25 cellular contexts compared by ENCODE assay signal in the genomic region with DNA sequence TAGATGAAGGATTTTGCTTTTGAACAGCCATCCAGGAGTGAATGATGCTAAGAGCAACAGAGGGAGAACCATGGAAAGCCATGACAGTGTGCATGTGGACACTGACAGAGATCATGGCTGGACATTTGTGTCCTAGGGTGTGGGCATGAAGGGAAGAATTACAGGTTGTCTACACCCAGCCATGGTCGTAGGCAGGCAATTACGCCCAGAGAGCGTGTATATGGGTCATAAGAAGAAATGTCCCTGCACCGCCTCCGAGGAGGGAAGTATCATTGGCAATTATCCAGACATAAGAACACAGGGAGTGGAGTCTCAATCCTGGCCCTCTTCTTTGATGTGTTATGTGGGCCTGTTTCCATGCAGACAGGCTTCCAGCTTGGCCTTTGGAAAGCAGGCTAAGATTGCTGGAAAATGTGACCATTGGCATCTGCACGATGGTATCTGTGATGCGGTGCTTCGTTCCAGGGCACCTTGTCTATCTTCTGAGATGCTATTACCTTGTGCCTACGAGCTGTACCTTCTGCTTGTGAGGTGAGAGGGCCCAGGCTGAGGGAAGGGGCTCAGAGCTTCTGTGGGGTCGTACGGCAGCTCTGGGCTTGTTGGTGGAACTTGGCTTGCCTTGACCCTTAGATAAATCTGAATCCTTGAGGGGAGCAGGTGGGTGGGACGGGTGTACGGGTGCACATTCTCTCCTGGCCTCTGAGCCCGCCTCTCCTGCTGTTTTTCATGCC. TPM values are rescaled to one million over a fixed set of nuclear protein-coding genes. Genes with fewer than 3 reads are reported as not detected.
DNase-seq lines count a peak whose midpoint lies in the region; ATAC-seq, FAIRE-seq and TF ChIP-seq lines count a peak whose summit lies in the region.
"Had no signal": no experiment of that assay in that cellular context is flagged by ENCODE, and none has a peak within 500 bp of the region (broad histone marks: within the 10 kb centered on the region; RNA-seq: fewer than 3 reads in every experiment).

No MANE protein-coding gene starts in this region.

- H4K5ac ChIP-seq in IMR-90 (ENCODE audit: low read depth, low read length) (no peak overlapping the region), H1 (ENCODE audit: insufficient read length, low read depth, low read length) (no peak overlapping the region)

- no peak overlapping the region for H3K4me3 ChIP-seq in BLaER1
- H3K4me3 ChIP-seq in IMR-90 (ENCODE audit: insufficient read depth, low read depth, low read length) = no peak overlapping the region
- no peak overlapping the region for H3K4me3 ChIP-seq in H1 (ENCODE audit: extremely low read depth in 1 of 4, insufficient read depth in 2 of 4, low read depth in 3 of 4, low read length in 4 of 4)
- H3K4me3 ChIP-seq: GM12878, SJSA1 had no signal

- no peaks in the 10 kb centered on the region for H3K9me3 Mint-ChIP-seq in neural crest cell
- H3K9me3 Mint-ChIP-seq in activated CD4-positive, alpha-beta memory T cell treated with anti-CD3 and anti-CD28 coated beads for 36 hours = no peaks in the 10 kb centered on the region
- H3K9me3 Mint-ChIP-seq: CD4-positive, alpha-beta memory T cell had no signal

- H2BK15ac ChIP-seq in IMR-90 (ENCODE audit: low read depth, low read length) (no peak overlapping the region), H1 (ENCODE audit: low read length) (no peak overlapping the region)

- no peak overlapping the region for H3K4me2 ChIP-seq in BLaER1
- no peak overlapping the region for H3K4me2 ChIP-seq in IMR-90 (ENCODE audit: low read depth, low read length)
- no peak overlapping the region for H3K4me2 ChIP-seq in H1 (ENCODE audit: insufficient read depth in 1 of 2, low read depth in 2 of 2, low read length in 2 of 2)

- H3K56ac ChIP-seq in IMR-90 (ENCODE audit: extremely low read depth, insufficient read depth, low read length) = no peak overlapping the region
- H3K56ac ChIP-seq in H1 (replicated peaks; ENCODE audit: insufficient read length, low read depth, low read length) = no peak overlapping the region

- no peak for FAIRE-seq in H1 (lab: Jason Lieb, UNC)
- FAIRE-seq: A204.1, GM12878, H54 had no signal

- H3K9ac ChIP-seq in BLaER1 (no peak overlapping the region), IMR-90 (ENCODE audit: low read depth, low read length) (no peak overlapping the region), H1 (replicated peaks in 1 of 4; ENCODE audit: extremely low read depth in 1 of 4, low read depth in 3 of 4, low read length in 3 of 4) (no peak overlapping the region)

- H3K36me3 Mint-ChIP-seq in neural crest cell (ENCODE audit: low read depth) = no peaks in the 10 kb centered on the region
- no peaks in the 10 kb centered on the region for H3K36me3 Mint-ChIP-seq in activated CD4-positive, alpha-beta memory T cell treated with anti-CD3 and anti-CD28 coated beads for 36 hours
- H3K36me3 Mint-ChIP-seq: CD4-positive, alpha-beta memory T cell had no signal

- CTCF ChIA-PET in IMR-90 (lab: Yijun Ruan, JAX) (interaction anchor here (1.3 kb wide), 1 partner anchor 20 kb away, joined by 3 read pairs; the partner anchor contains the start of gene RGS9), H1 (lab: Charles Lee; ENCODE audit: partially characterized antibody) (interaction anchor here (1.7 kb wide), 1 partner anchor 20 kb away, joined by 4 read pairs; no protein-coding TSS in a partner anchor)
- CTCF ChIA-PET in activated CD4-positive, alpha-beta memory T cell treated with anti-CD3 and anti-CD28 coated beads for 36 hours (lab: Charles Lee) = interaction anchor here (1.0 to 2.0 kb wide), 2 partner anchors 20 to 24 kb away, joined by 4 to 8 read pairs; partner anchors contain the start of gene RGS9

- peaks cover 1% of the 10 kb centered on the region for H3K27me3 Mint-ChIP-seq in neural crest cell (ENCODE audit: low read depth)
- no peaks in the 10 kb centered on the region for H3K27me3 Mint-ChIP-seq in activated CD4-positive, alpha-beta memory T cell treated with anti-CD3 and anti-CD28 coated beads for 36 hours
- H3K27me3 Mint-ChIP-seq: CD4-positive, alpha-beta memory T cell had no signal

- H2AK9ac ChIP-seq in IMR-90 (replicated peaks; ENCODE audit: low read depth, low read length, poor library complexity) = no peak overlapping the region

- H3K4me3 Mint-ChIP-seq in neural crest cell = no peak overlapping the region
- H3K4me3 Mint-ChIP-seq in activated CD4-positive, alpha-beta memory T cell treated with anti-CD3 and anti-CD28 coated beads for 36 hours = no peak overlapping the region
- H3K4me3 Mint-ChIP-seq: CD4-positive, alpha-beta memory T cell had no signal

- peak overlapping the region; percentile 7; the same call in 1 of the 2 replicates for H3K27ac ChIP-seq in BLaER1
- no peak overlapping the region for H3K27ac ChIP-seq in IMR-90 (ENCODE audit: insufficient read depth, low read length)
- H3K27ac ChIP-seq in H1 (ENCODE audit: low read depth, low read length) = no peak overlapping the region
- H3K27ac ChIP-seq: SJSA1 had no signal

- intact Hi-C loops in IMR-90 (cut with micrococcal nuclease) = no loop called here
- intact Hi-C loops in activated CD4-positive, alpha-beta memory T cell treated with anti-CD3 and anti-CD28 coated beads for 36 hours (cut with micrococcal nuclease) = no loop called here

- H3K18ac ChIP-seq in IMR-90 (ENCODE audit: low read depth, low read length) (no peak overlapping the region), H1 (ENCODE audit: extremely low read depth, low read length) (no peak overlapping the region)

- H3K36me3 ChIP-seq in BLaER1 = no peaks in the 10 kb centered on the region
- no peaks in the 10 kb centered on the region for H3K36me3 ChIP-seq in IMR-90 (ENCODE audit: control insufficient read depth, insufficient read depth, low read length)
- no peaks in the 10 kb centered on the region for H3K36me3 ChIP-seq in H1 (ENCODE audit: control insufficient read depth in 2 of 4, insufficient read depth in 4 of 4, low read length in 3 of 4)

- DNase-seq in IMR-90 (no peak), H1 (ENCODE audit: low read depth in 1 of 2, low spot score in 2 of 2) (no peak), neural crest cell (ENCODE audit: low read depth, low spot score) (no peak), NCI-H2081 treated with DMSO at 0.1 percent for 48 hours (lab: John Stamatoyannopoulos, UW) (no peak), NCI-H187 (lab: John Stamatoyannopoulos, UW) (no peak)
- DNase-seq in activated CD4-positive, alpha-beta memory T cell treated with anti-CD3 and anti-CD28 coated beads for 36 hours = no peak
- DNase-seq: AML-193; C1 segment of cervical spinal cord; CD4-positive, alpha-beta memory T cell; COR-L47; EL; GDM1; Karpas-422; NCI-H1092; NCI-H1417 treated with DMSO at 0.1 percent for 48 hours; NCI-H187 treated with DMSO at 0.1 percent for 48 hours; NCI-H446; NCI-H774; PC-3 had no signal

- H2AK5ac ChIP-seq in IMR-90 (ENCODE audit: low read depth, low read length) = peak overlapping the region; percentile 78
- no peak overlapping the region for H2AK5ac ChIP-seq in H1 (ENCODE audit: low read depth, low read length)

- peaks cover 19% of the 10 kb centered on the region for H3K4me1 Mint-ChIP-seq in neural crest cell
- H3K4me1 Mint-ChIP-seq in activated CD4-positive, alpha-beta memory T cell treated with anti-CD3 and anti-CD28 coated beads for 36 hours (ENCODE audit: low read depth) = peaks cover 13% of the 10 kb centered on the region

- in situ Hi-C loops in IMR-90 (cut with MboI; ENCODE audit: low sequenced_read_pairs) = no loop called here

- H3K14ac ChIP-seq in IMR-90 (replicated peaks; ENCODE audit: low read depth, low read length) = no peak overlapping the region
- no peak overlapping the region for H3K14ac ChIP-seq in H1 (ENCODE audit: insufficient read length)

- TF ChIP-seq RAD21 in IMR-90 (IDR thresholded peaks at IDR 0.05; ENCODE audit: low read length) (no peak), H1 (IDR thresholded peaks at IDR 0.05 in 1 of 2, conservative IDR thresholded peaks at IDR 0.05 in 1 of 2; ENCODE audit: low read depth in 2 of 2, low read length in 2 of 2) (no peak)

- H3K9me1 ChIP-seq in IMR-90 (ENCODE audit: insufficient read depth, low read length) = peaks cover 5% of the 10 kb centered on the region; the same call in 1 of the 2 replicates

- H3K4ac ChIP-seq in IMR-90 (ENCODE audit: low read depth, low read length) = no peak overlapping the region
- H3K4ac ChIP-seq in H1 (replicated peaks; ENCODE audit: insufficient read length, low read depth, low read length) = no peak overlapping the region

- 90% methylated on average over 2 of the region's 14 CpGs; no CpG with 5 or more reads in 1 of the 2 experiments for WGBS in IMR-90 (ENCODE audit: extremely low coverage in 2 of 2, insufficient read length in 1 of 2), 2 experiments
- WGBS in H1 (ENCODE audit: extremely low coverage in 1 of 2, insufficient coverage in 1 of 2, insufficient read length in 1 of 2, insufficient replicate concordance in 2 of 2, low coverage in 1 of 2, low lambda C conversion rate in 2 of 2, missing lambda C conversion rate in 1 of 2), 2 experiments = 88% methylated on average over 14 of the region's 14 CpGs; no CpG with 5 or more reads in 1 of the 2 experiments

- no peaks in the 10 kb centered on the region for H3K9me3 ChIP-seq in BLaER1
- H3K9me3 ChIP-seq in IMR-90 (ENCODE audit: control insufficient read depth, insufficient read depth, low read length) = no peaks in the 10 kb centered on the region
- H3K9me3 ChIP-seq in H1 (ENCODE audit: insufficient read depth in 2 of 2, low read depth in 1 of 2, low read length in 1 of 2) = no peaks in the 10 kb centered on the region
- H3K9me3 ChIP-seq: SJSA1 had no signal

- H2BK120ac ChIP-seq in IMR-90 (ENCODE audit: low read depth, low read length) (no peak overlapping the region), H1 (replicated peaks; ENCODE audit: low read depth, low read length) (no peak overlapping the region)

- no peaks in the 10 kb centered on the region for H3K23me2 ChIP-seq in H1 (ENCODE audit: low read depth, low read length)

- no peak overlapping the region for H4K8ac ChIP-seq in IMR-90 (ENCODE audit: low read depth in 2 of 2, low read length in 2 of 2)
- H4K8ac ChIP-seq in H1 (ENCODE audit: extremely low read depth, insufficient read depth, low read length) = no peak overlapping the region

- H4K20me1 ChIP-seq in BLaER1 (no peaks in the 10 kb centered on the region), IMR-90 (ENCODE audit: insufficient read depth, low read length) (peaks cover 3% of the 10 kb centered on the region; the same call in 1 of the 2 replicates), H1 (replicated peaks in 1 of 2; ENCODE audit: control insufficient read depth in 1 of 2, insufficient read depth in 2 of 2, low read length in 2 of 2) (no peaks in the 10 kb centered on the region)

- H3K27me3 ChIP-seq in BLaER1 (no peaks in the 10 kb centered on the region), IMR-90 (ENCODE audit: control insufficient read depth, insufficient read depth, low read length) (0 out of 2 replicates have a peak, but pooled peaks cover under 1% of the 10 kb centered on the region), H1 (replicated peaks in 1 of 4; ENCODE audit: control insufficient read depth in 3 of 4, extremely low read depth in 1 of 4, insufficient read depth in 3 of 4, low read length in 3 of 4) (no peaks in the 10 kb centered on the region)
- H3K27me3 ChIP-seq: SJSA1 had no signal

- no peaks in the 10 kb centered on the region for H3K79me2 ChIP-seq in H1 (ENCODE audit: control insufficient read depth in 1 of 2, insufficient read depth in 2 of 2, low read length in 2 of 2)

- no TSS peak for BruUV-seq in IMR-90 (replicated peaks; lab: Mats Ljungman, UMichigan)

- H2BK20ac ChIP-seq in IMR-90 (ENCODE audit: low read depth, low read length) (no peak overlapping the region), H1 (ENCODE audit: low read length) (peak overlapping the region; percentile 55; the same call in 1 of the 2 replicates)

- dilution Hi-C loops in IMR-90 (cut with HindIII; ENCODE audit: low sequenced_read_pairs, unreplicated experiment) = no loop called here

- TF ChIP-seq CTCF in IMR-90 (conservative IDR thresholded peaks at IDR 0.05; ENCODE audit: low read depth, low read length) (no peak), H1 (IDR thresholded peaks at IDR 0.05; ENCODE audit: control extremely low read depth in 1 of 3, insufficient read depth in 1 of 3, low read depth in 1 of 3, low read length in 3 of 3) (no peak), neural crest cell (conservative IDR thresholded peaks at IDR 0.05) (no peak)

- POLR2A ChIA-PET in IMR-90 (lab: Charles Lee; ENCODE audit: unreplicated experiment) (no interaction called here), H1 (lab: Charles Lee; ENCODE audit: partially characterized antibody) (interaction anchor here (0.5 to 2.0 kb wide), 2 partner anchors 27 to 29 kb away, joined by 3 to 6 read pairs; no protein-coding TSS in a partner anchor)
- POLR2A ChIA-PET in activated CD4-positive, alpha-beta memory T cell treated with anti-CD3 and anti-CD28 coated beads for 36 hours (lab: Charles Lee) = no interaction called here

- peak overlapping the region; percentile 14 for H3K27ac Mint-ChIP-seq in neural crest cell (ENCODE audit: unreplicated experiment)
- H3K27ac Mint-ChIP-seq in activated CD4-positive, alpha-beta memory T cell treated with anti-CD3 and anti-CD28 coated beads for 36 hours = no peak overlapping the region

- H3K23ac ChIP-seq in IMR-90 (ENCODE audit: low read depth, low read length) = no peak overlapping the region
- no peak overlapping the region for H3K23ac ChIP-seq in H1 (ENCODE audit: insufficient read length)

- no peak for TF ChIP-seq POLR2A in IMR-90 (IDR thresholded peaks at IDR 0.05; ENCODE audit: low read depth, low read length)
- no peak for TF ChIP-seq POLR2A in H1 (IDR thresholded peaks at IDR 0.05; ENCODE audit: control extremely low read depth in 1 of 2, low read depth in 2 of 2, low read length in 2 of 2)

- H4K91ac ChIP-seq in IMR-90 (ENCODE audit: insufficient read depth, low read depth, low read length) = no peak overlapping the region; the same call in 1 of the 2 replicates
- no peak overlapping the region for H4K91ac ChIP-seq in H1 (replicated peaks; ENCODE audit: insufficient read length, low read length)

- TF ChIP-seq EP300 in H1 (IDR thresholded peaks at IDR 0.05; ENCODE audit: borderline replicate concordance in 1 of 2, low read depth in 2 of 2, low read length in 2 of 2) = no peak

- H2AFZ ChIP-seq in IMR-90 (replicated peaks; ENCODE audit: low read length, poor library complexity) (no peak overlapping the region), H1 (ENCODE audit: low read length) (no peak overlapping the region)

- no peak for ATAC-seq in IMR-90 (ENCODE audit: low read depth)
- ATAC-seq in GM21423 (IDR thresholded peaks at IDR 0.05; ENCODE audit: unreplicated experiment) = no peak
- ATAC-seq: GM12878, PC-3 had no signal

- no peaks in the 10 kb centered on the region; a peak in 1 of 4 replicates for H3K79me1 ChIP-seq in IMR-90 (ENCODE audit: low read depth in 1 of 2, low read length in 2 of 2)
- no peaks in the 10 kb centered on the region for H3K79me1 ChIP-seq in H1 (ENCODE audit: low read depth, low read length)

- peak overlapping the region; percentile 50; the same call in 1 of the 2 replicates for H2BK12ac ChIP-seq in H1 (ENCODE audit: low read depth, low read length)

- H3K4me1 ChIP-seq in BLaER1 (peaks cover 60% of the 10 kb centered on the region), IMR-90 (ENCODE audit: control insufficient read depth, insufficient read depth, low read length) (peaks cover 9% of the 10 kb centered on the region), H1 (replicated peaks in 1 of 4; ENCODE audit: control insufficient read depth in 3 of 4, insufficient read depth in 4 of 4, low read length in 3 of 4) (peaks cover 0 to 6% (median under 1%) of the 10 kb centered on the region in 4 experiments; a peak in 2 of 7 replicates)

- no peak overlapping the region for H2BK5ac ChIP-seq in IMR-90 (ENCODE audit: low read depth, low read length, poor library complexity, severe bottlenecking)
- H2BK5ac ChIP-seq in H1 (ENCODE audit: low read depth, low read length) = no peak overlapping the region; the same call in 1 of the 2 replicates

RNA-seq across cellular contexts. Expression of gene RGS9, which starts 19.8 kb away (rescaled TPM):
- total RNA-seq in IMR-90 (2012; rRNA removed) (0.90 and 1.4 TPM in 2 replicates), neural crest cell (2.5 and 2.8 TPM in 2 replicates)
- polyA plus RNA-seq in IMR-90 (2012; rRNA removed) (0.77 and 1.1 TPM in 2 replicates), H1 (2011; rRNA removed) (7.5 and 8.9 TPM in 2 replicates)
- 0.41 and 0.58 TPM in 2 replicates for polyA plus RNA-seq in IMR-90 (2012; cell fraction: cytosol; rRNA removed)
- 0.60 and 1.3 TPM in 2 replicates for polyA plus RNA-seq in IMR-90 (2012; cell fraction: nucleus; rRNA removed; ENCODE audit: low replicate concordance)
- total RNA-seq in H1 (2021; fragmentation: NEBNext Ultra II Directional; extraction: Animal tissue kit (Norgen Biotek cat#: 25700)) = 14.3 and 20.5 TPM in 2 replicates
- polyA plus RNA-seq in H1 (2011; cell fraction: cytosol; rRNA removed) = 7.5 TPM
- polyA plus RNA-seq in H1 (2011; cell fraction: nucleus; rRNA removed) = 5.7 TPM
- 8.8 to 10.7 TPM (median 10.1 TPM) in 4 replicates for polyA plus RNA-seq in H1 (2012, experiment 1 of 2)
- 4.4 TPM for polyA plus RNA-seq in H1 (2012, experiment 2 of 2)
- polyA plus RNA-seq in H1 (2013, experiment 1 of 2) = 15.9 TPM
- polyA plus RNA-seq in H1 (2013, experiment 2 of 2) = 15.0 TPM
- 7.0 and 8.4 TPM in 2 replicates for polyA minus RNA-seq in H1 (2011; rRNA and poly(A)+ RNA removed)
- polyA minus RNA-seq in H1 (2011; cell fraction: cytosol; rRNA and poly(A)+ RNA removed) = 10.1 TPM
- 6.1 TPM for polyA minus RNA-seq in H1 (2011; cell fraction: nucleus; rRNA and poly(A)+ RNA removed)
- total RNA-seq in activated CD4-positive, alpha-beta memory T cell treated with anti-CD3 and anti-CD28 coated beads for 36 hours = 1 to 10 TPM; 6.4 to 8.7 TPM
